22 cellular contexts compared by ENCODE assay signal in genomic region chr4:97670703-97671269, GRCh38.
"Had no signal": no experiment of that assay in that cellular context is flagged by ENCODE, and none has a peak within 500 bp of the region (broad histone marks: within the 10 kb centered on the region; RNA-seq: fewer than 3 reads in every experiment).

No MANE protein-coding gene starts in this region.

- H3K9me3 ChIP-seq: gastrocnemius medialis, lower lobe of right lung, prostate gland, right lobe of liver, tibial artery, uterus had no signal

- H3K36me3 ChIP-seq: esophagus muscularis mucosa, gastrocnemius medialis, left lung, lower lobe of right lung, prostate gland, right lobe of liver, tibial artery, upper lobe of left lung, uterus had no signal

- H3K27me3 ChIP-seq: esophagus muscularis mucosa, gastrocnemius medialis, left lung, right lobe of liver, tibial artery, upper lobe of left lung, uterus had no signal

- H3K4me1 Mint-ChIP-seq: memory B cell; stimulated activated effector memory CD8-positive, alpha-beta T cell treated with anti-CD3 and anti-CD28 coated beads, Interleukin-12 subunit alpha, Interleukin-12 subunit beta, amount 100 ng/mL, for 72 hours had no signal

- H3K27ac Mint-ChIP-seq: dendritic cell treated with granulocyte-macrophage colony-stimulating factor and Interleukin-4, amounts not matched to agents 40 ng/mL and 50 ng/mL, for 4 days; effector memory CD8-positive, alpha-beta T cell; memory B cell; natural killer cell treated with Interleukin-12 subunit alpha and Interleukin-12 subunit beta and Interleukin-15 and Interleukin-18, amount 100 ng/mL, for 72 hours; stimulated activated effector memory CD8-positive, alpha-beta T cell treated with anti-CD3 and anti-CD28 coated beads, Interleukin-12 subunit alpha, Interleukin-12 subunit beta, amount 100 ng/mL, for 72 hours; stimulated activated naive CD8-positive, alpha-beta T cell treated with anti-CD3 and anti-CD28 coated beads, Interleukin-15, Interleukin-2, amounts not matched to agents 100 ng/mL and 50 ng/mL, for 24 hours had no signal

- H3K36me3 Mint-ChIP-seq: memory B cell; stimulated activated effector memory CD8-positive, alpha-beta T cell treated with anti-CD3 and anti-CD28 coated beads, Interleukin-12 subunit alpha, Interleukin-12 subunit beta, amount 100 ng/mL, for 72 hours had no signal

- H3K9ac ChIP-seq: parathyroid adenoma had no signal

- H3K4me3 Mint-ChIP-seq: dendritic cell treated with granulocyte-macrophage colony-stimulating factor and Interleukin-4, amounts not matched to agents 40 ng/mL and 50 ng/mL, for 4 days; effector memory CD8-positive, alpha-beta T cell; memory B cell; natural killer cell treated with Interleukin-12 subunit alpha and Interleukin-12 subunit beta and Interleukin-15 and Interleukin-18, amount 100 ng/mL, for 72 hours; stimulated activated effector memory CD8-positive, alpha-beta T cell treated with anti-CD3 and anti-CD28 coated beads, Interleukin-12 subunit alpha, Interleukin-12 subunit beta, amount 100 ng/mL, for 72 hours; stimulated activated naive CD8-positive, alpha-beta T cell treated with anti-CD3 and anti-CD28 coated beads, Interleukin-15, Interleukin-2, amounts not matched to agents 100 ng/mL and 50 ng/mL, for 24 hours had no signal

- H3K27me3 Mint-ChIP-seq: dendritic cell treated with granulocyte-macrophage colony-stimulating factor and Interleukin-4, amounts not matched to agents 40 ng/mL and 50 ng/mL, for 4 days; effector memory CD8-positive, alpha-beta T cell; memory B cell; natural killer cell treated with Interleukin-12 subunit alpha and Interleukin-12 subunit beta and Interleukin-15 and Interleukin-18, amount 100 ng/mL, for 72 hours; stimulated activated naive CD8-positive, alpha-beta T cell treated with anti-CD3 and anti-CD28 coated beads, Interleukin-15, Interleukin-2, amounts not matched to agents 100 ng/mL and 50 ng/mL, for 24 hours had no signal

- H3K27ac ChIP-seq: epithelial cell of prostate, esophagus muscularis mucosa, gastrocnemius medialis, left lung, lower lobe of right lung, parathyroid adenoma, prostate gland, right lobe of liver, tibial artery, upper lobe of left lung, uterus had no signal

- H3K4me3 ChIP-seq: esophagus muscularis mucosa, gastrocnemius medialis, left lung, lower lobe of right lung, prostate gland, right lobe of liver, tibial artery, upper lobe of left lung, uterus had no signal

- H2AFZ ChIP-seq: parathyroid adenoma had no signal

- H3K4me1 ChIP-seq: esophagus muscularis mucosa, gastrocnemius medialis, left lung, lower lobe of right lung, parathyroid adenoma, prostate gland, right lobe of liver, tibial artery, upper lobe of left lung, uterus had no signal

- ATAC-seq: effector memory CD8-positive, alpha-beta T cell; gastrocnemius medialis; left lung; lower lobe of right lung; natural killer cell treated with Interleukin-12 subunit alpha and Interleukin-12 subunit beta and Interleukin-15 and Interleukin-18, amount 100 ng/mL, for 72 hours; right lobe of liver; stimulated activated effector memory CD8-positive, alpha-beta T cell treated with anti-CD3 and anti-CD28 coated beads, Interleukin-12 subunit alpha, Interleukin-12 subunit beta, amount 100 ng/mL, for 72 hours had no signal

- DNase-seq: effector memory CD8-positive, alpha-beta T cell; gastrocnemius medialis; islet precursor cell; left lung; lower lobe of right lung; midbrain; retina; right lobe of liver; stimulated activated CD4-positive, alpha-beta T cell treated with anti-CD3 and anti-CD28 coated beads, Interleukin-4, amount 100 ng/mL, for 1 hour; stimulated activated CD8-positive, alpha-beta memory T cell treated with anti-CD3 and anti-CD28 coated beads, Interleukin-4, amount 100 ng/mL, for 48 hours; tibial artery; upper lobe of left lung; uterus had no signal
